Comparison of ENCODE assay signal across 33 cellular contexts in the genomic region with DNA sequence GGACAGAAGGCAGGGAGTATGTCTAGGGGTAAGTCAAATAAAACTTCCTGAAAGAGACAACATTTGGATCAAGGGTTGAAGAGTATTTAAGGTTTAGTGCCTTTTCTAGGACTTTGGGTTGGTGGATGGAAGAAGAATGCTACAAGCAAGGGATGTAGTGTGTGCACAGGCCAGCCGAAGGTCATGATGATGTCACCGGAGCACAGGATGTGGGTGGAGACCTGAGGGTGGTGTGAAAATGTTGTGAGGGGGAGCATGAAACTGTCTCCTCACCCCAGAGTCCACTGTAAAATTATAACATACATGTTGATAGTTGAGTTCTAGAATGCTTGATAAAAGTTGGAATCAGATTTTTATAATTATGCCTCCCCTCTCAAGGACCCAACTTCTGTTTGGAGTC.
DNase-seq lines count a peak whose midpoint lies in the region; ATAC-seq lines count a peak whose summit lies in the region.
"Had no signal": no experiment of that assay in that cellular context is flagged by ENCODE, and none has a peak within 500 bp of the region (broad histone marks: within the 10 kb centered on the region; RNA-seq: fewer than 3 reads in every experiment).

No MANE protein-coding gene starts in this region.

- H3K27ac Mint-ChIP-seq in naive thymus-derived CD4-positive, alpha-beta T cell, result no peak overlapping the region
- H3K27ac Mint-ChIP-seq: stimulated activated naive B cell treated with anti-CD40 and anti-IgM and Interleukin-4, amounts not matched to agents 10 μg/mL and 1 μg/mL and 100 μg/mL, for 72 hours; type B pancreatic cell had no signal

- H3K4me1 ChIP-seq in naive thymus-derived CD4-positive, alpha-beta T cell (ENCODE audit: control insufficient read depth in 2 of 2, insufficient read depth in 2 of 2, low read length in 2 of 2), result peaks cover 0 to 16% of the 10 kb centered on the region in 2 donors
- H3K4me1 ChIP-seq: esophagus squamous epithelium, foreskin keratinocyte had no signal

- intact Hi-C loops in naive thymus-derived CD4-positive, alpha-beta T cell (cut with micrococcal nuclease), result no loop called here

- no peak overlapping the region for H3K4me3 ChIP-seq in naive thymus-derived CD4-positive, alpha-beta T cell (ENCODE audit: low read length)
- H3K4me3 ChIP-seq: dorsolateral prefrontal cortex, esophagus squamous epithelium, PC-9 had no signal

- H3K36me3 ChIP-seq in naive thymus-derived CD4-positive, alpha-beta T cell (ENCODE audit: control insufficient read depth in 2 of 3, insufficient read depth in 3 of 3, low read length in 3 of 3), result no peaks in the 10 kb centered on the region
- H3K36me3 ChIP-seq: brain microvascular endothelial cell, esophagus squamous epithelium had no signal

- H3K36me3 Mint-ChIP-seq in naive thymus-derived CD4-positive, alpha-beta T cell, result no peaks in the 10 kb centered on the region
- H3K36me3 Mint-ChIP-seq: stimulated activated naive B cell treated with anti-CD40 and anti-IgM and Interleukin-4, amounts not matched to agents 10 μg/mL and 1 μg/mL and 100 μg/mL, for 72 hours; type B pancreatic cell had no signal

- H3K4me3 Mint-ChIP-seq in naive thymus-derived CD4-positive, alpha-beta T cell, result no peak overlapping the region
- H3K4me3 Mint-ChIP-seq: stimulated activated naive B cell treated with anti-CD40 and anti-IgM and Interleukin-4, amounts not matched to agents 10 μg/mL and 1 μg/mL and 100 μg/mL, for 72 hours; type B pancreatic cell had no signal

- H3K27me3 ChIP-seq in naive thymus-derived CD4-positive, alpha-beta T cell (ENCODE audit: control insufficient read depth in 2 of 2, insufficient read depth in 2 of 2, low read length in 2 of 2), result no peaks in the 10 kb centered on the region
- H3K27me3 ChIP-seq: brain microvascular endothelial cell, dorsolateral prefrontal cortex, esophagus squamous epithelium, foreskin keratinocyte had no signal

- ATAC-seq in GM19351 (IDR thresholded peaks at IDR 0.05; ENCODE audit: unreplicated experiment) (peak; percentile 94), GM21737 (IDR thresholded peaks at IDR 0.05; ENCODE audit: unreplicated experiment) (no peak), GM18868 (IDR thresholded peaks at IDR 0.05; ENCODE audit: unreplicated experiment) (no peak), HG03025 (IDR thresholded peaks at IDR 0.05; ENCODE audit: low FRiP score, unreplicated experiment) (no peak)
- peak; percentile 72 for ATAC-seq in naive thymus-derived CD4-positive, alpha-beta T cell
- ATAC-seq: foreskin keratinocyte; SK-N-SH treated with all-trans-retinoic acid at 6 μM for 48 hours; stimulated activated naive B cell treated with anti-CD40 and anti-IgM and Interleukin-4, amounts not matched to agents 10 μg/mL and 1 μg/mL and 100 μg/mL, for 72 hours had no signal

- CTCF ChIA-PET in naive thymus-derived CD4-positive, alpha-beta T cell (lab: Charles Lee), result no interaction called here

- POLR2A ChIA-PET in naive thymus-derived CD4-positive, alpha-beta T cell (lab: Charles Lee), result no interaction called here

- H3K27ac ChIP-seq in naive thymus-derived CD4-positive, alpha-beta T cell (ENCODE audit: low read depth, low read length), result no peak overlapping the region
- H3K27ac ChIP-seq: 22Rv1, brain microvascular endothelial cell, C4-2B, dorsolateral prefrontal cortex, esophagus squamous epithelium, foreskin keratinocyte, HL-60, PC-9 had no signal

- H3K9me3 ChIP-seq in naive thymus-derived CD4-positive, alpha-beta T cell (ENCODE audit: control insufficient read depth in 2 of 3, low read length in 3 of 3), result no peaks in the 10 kb centered on the region
- H3K9me3 ChIP-seq: esophagus squamous epithelium had no signal

- DNase-seq in DMS53 (lab: John Stamatoyannopoulos, UW), result peak; percentile 28
- no peak for DNase-seq in DMS53 treated with DMSO at 0.1 percent for 48 hours (lab: John Stamatoyannopoulos, UW; ENCODE audit: unreplicated experiment)
- peak; percentile 9 for DNase-seq in activated gamma-delta T cell treated with anti-CD3 and anti-CD28 coated beads, Interleukin-2, amount 50 U/mL, for 16 hours (ENCODE audit: low read depth)
- no peak for DNase-seq in naive thymus-derived CD4-positive, alpha-beta T cell
- DNase-seq: activated CD4-positive, CD25-positive, alpha-beta regulatory T cell treated with anti-CD3 and anti-CD28 coated beads, Interleukin-2, amount 50 U/mL, for 72 hours; activated naive CD4-positive, alpha-beta T cell treated with anti-CD3 and anti-CD28 coated beads, Interleukin-2, amount 50 U/mL, for 16 hours; activated T-cell treated with anti-CD3 and anti-CD28 coated beads, Interleukin-2, amount 50 U/mL, for 48 hours; amygdala; brain microvascular endothelial cell; Calu3; DND-41; dorsolateral prefrontal cortex; esophagus squamous epithelium; foreskin keratinocyte; GF-D8; head of caudate nucleus; kidney glomerular epithelial cell; MM.1S; NCI-H2029 treated with DMSO at 0.1 percent for 48 hours; NCI-H524; PC-9; stimulated activated CD4-positive, alpha-beta T cell treated with anti-CD3 and anti-CD28 coated beads, Interleukin-4, amount 100 ng/mL, for 24 hours; stimulated activated naive B cell treated with anti-CD40 and anti-IgM and Interleukin-4, amounts not matched to agents 10 μg/mL and 1 μg/mL and 100 μg/mL, for 72 hours; substantia nigra had no signal

- H3K4me1 Mint-ChIP-seq in naive thymus-derived CD4-positive, alpha-beta T cell, result peaks cover 0 to 3% (median 0%) of the 10 kb centered on the region in 7 donors
- H3K4me1 Mint-ChIP-seq: stimulated activated naive B cell treated with anti-CD40 and anti-IgM and Interleukin-4, amounts not matched to agents 10 μg/mL and 1 μg/mL and 100 μg/mL, for 72 hours had no signal

- peaks cover 0 to 2% (median 0%) of the 10 kb centered on the region in 11 donors for H3K9me3 Mint-ChIP-seq in naive thymus-derived CD4-positive, alpha-beta T cell
- H3K9me3 Mint-ChIP-seq: type B pancreatic cell had no signal

- H3K27me3 Mint-ChIP-seq in naive thymus-derived CD4-positive, alpha-beta T cell, result peaks cover 0 to 25% (median 5%) of the 10 kb centered on the region in 5 donors
- H3K27me3 Mint-ChIP-seq: stimulated activated naive B cell treated with anti-CD40 and anti-IgM and Interleukin-4, amounts not matched to agents 10 μg/mL and 1 μg/mL and 100 μg/mL, for 72 hours; type B pancreatic cell had no signal

Comparison
In these comparisons a context has a peak if more than half of its experiments do, and no peak if none do; other contexts are left out.
1. DNase-seq: peak in DMS53 (single experiment) and activated gamma-delta T cell treated with anti-CD3 and anti-CD28 coated beads, Interleukin-2, amount 50 U/mL, for 16 hours (single experiment); none in DMS53 treated with DMSO at 0.1 percent for 48 hours (single experiment) and naive thymus-derived CD4-positive, alpha-beta T cell (0 of 9).
2. ATAC-seq: peak in GM19351 (single experiment) and naive thymus-derived CD4-positive, alpha-beta T cell (single experiment); none in GM21737 (single experiment), GM18868 (single experiment) and HG03025 (single experiment).